ENCODE assay signal across 1 cellular context in the genomic region with DNA sequence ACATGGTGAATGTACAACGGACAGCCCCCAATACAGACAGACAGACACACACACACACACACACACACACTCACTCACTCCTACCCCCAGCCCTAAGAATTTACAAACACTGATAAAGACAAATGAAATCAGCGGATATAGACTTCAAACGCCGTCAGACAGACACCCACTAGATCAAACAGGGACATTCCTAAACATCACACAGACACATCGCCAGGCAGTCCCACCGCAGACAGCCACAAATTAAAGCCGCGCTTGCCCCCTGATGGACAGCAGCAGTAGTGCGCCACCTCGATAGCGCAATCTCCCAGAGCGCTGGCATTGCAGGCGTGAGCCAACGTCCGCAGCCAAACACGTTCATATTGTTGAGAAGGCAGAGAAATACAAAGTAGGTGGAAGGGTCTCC.
TF ChIP-seq lines count a peak whose summit lies in the region.

No MANE protein-coding gene starts in this region.

TF ChIP-seq in K562, 482 proteins besides CTCF, POLR2A, EP300 and RAD21 (continued from another document and continues in another):
- TF ChIP-seq, protein P1, sequence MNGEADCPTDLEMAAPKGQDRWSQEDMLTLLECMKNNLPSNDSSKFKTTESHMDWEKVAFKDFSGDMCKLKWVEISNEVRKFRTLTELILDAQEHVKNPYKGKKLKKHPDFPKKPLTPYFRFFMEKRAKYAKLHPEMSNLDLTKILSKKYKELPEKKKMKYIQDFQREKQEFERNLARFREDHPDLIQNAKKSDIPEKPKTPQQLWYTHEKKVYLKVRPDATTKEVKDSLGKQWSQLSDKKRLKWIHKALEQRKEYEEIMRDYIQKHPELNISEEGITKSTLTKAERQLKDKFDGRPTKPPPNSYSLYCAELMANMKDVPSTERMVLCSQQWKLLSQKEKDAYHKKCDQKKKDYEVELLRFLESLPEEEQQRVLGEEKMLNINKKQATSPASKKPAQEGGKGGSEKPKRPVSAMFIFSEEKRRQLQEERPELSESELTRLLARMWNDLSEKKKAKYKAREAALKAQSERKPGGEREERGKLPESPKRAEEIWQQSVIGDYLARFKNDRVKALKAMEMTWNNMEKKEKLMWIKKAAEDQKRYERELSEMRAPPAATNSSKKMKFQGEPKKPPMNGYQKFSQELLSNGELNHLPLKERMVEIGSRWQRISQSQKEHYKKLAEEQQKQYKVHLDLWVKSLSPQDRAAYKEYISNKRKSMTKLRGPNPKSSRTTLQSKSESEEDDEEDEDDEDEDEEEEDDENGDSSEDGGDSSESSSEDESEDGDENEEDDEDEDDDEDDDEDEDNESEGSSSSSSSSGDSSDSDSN (IDR thresholded peaks at IDR 0.05; ENCODE audit: borderline replicate concordance in 1 of 2, low read depth in 2 of 2, low read length in 2 of 2): no peak
- no peak for TF ChIP-seq FOXP4 (CRISPR knock-in tag; IDR thresholded peaks at IDR 0.05; ENCODE audit: borderline replicate concordance)
- no peak for TF ChIP-seq ATF3 (IDR thresholded peaks at IDR 0.05)
- no peak for TF ChIP-seq ATF3 (CRISPR knock-in tag; conservative IDR thresholded peaks at IDR 0.05)
- peak; percentile 79 for TF ChIP-seq DEAF1 (CRISPR knock-in tag; IDR thresholded peaks at IDR 0.05)
- 0 out of 2 replicates have a peak, but pooled peaks have one; percentile 30 for TF ChIP-seq ZEB2 (IDR thresholded peaks at IDR 0.05)
- TF ChIP-seq KDM4B (IDR thresholded peaks at IDR 0.05; ENCODE audit: borderline replicate concordance in 2 of 2, low read depth in 1 of 2): no peak
- no peak for TF ChIP-seq FOS (IDR thresholded peaks at IDR 0.05; ENCODE audit: extremely low read depth, insufficient read length)
- TF ChIP-seq, protein P2, sequence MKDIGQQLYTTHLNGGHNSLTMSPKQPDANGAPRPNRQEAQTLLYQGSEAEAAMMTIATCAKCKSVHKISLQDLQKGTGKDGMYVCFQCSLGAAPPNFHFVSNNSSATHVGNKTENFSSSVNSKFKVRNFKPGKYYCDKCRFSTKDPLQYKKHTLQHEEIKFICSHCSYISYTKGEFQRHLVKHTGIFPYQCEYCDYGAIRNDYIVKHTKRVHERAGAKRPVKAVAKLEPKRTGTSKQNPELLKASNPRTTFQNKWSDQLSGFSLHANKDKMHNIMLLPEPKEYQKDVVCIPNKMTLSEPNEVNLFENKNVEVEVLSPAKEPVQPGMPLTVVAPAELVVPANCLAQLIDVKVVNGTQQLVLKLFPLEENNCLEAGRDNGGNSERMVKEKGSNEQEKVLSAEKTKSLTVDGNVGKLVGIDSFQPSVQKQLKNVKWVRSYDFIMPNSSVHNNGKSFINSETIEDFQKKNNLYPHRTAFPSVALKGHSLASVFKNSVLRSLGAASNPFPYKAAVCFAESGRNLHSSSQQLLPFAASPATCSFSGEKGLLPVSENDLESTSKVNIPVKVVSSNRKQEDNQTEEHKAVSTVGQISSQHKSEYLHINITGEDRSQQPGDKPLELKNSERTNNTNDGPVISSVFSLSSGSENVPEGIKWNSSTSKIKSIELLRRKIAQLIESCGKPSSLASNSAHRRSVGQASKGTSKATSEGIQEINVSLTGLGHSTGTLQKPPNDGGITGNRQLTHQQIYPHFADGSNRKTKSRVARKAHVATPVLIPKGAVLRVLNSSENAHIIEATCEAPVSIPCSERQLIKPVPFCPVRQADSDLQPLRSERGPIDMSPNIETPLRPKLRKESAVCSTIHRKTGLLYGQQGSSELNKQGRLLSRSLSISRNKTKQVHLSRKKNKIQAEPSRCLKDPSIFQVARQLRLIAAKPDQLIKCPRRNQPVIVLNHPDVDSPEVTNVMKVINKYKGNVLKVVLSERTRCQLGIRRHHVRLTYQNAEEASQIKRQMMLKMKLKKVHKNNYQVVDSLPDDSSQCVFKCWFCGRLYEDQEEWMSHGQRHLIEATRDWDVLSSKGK (CRISPR knock-in tag; IDR thresholded peaks at IDR 0.05): no peak
- no peak for TF ChIP-seq HDAC3 (IDR thresholded peaks at IDR 0.05; ENCODE audit: borderline replicate concordance, partially characterized antibody)
- TF ChIP-seq ZNF449 (CRISPR knock-in tag; IDR thresholded peaks at IDR 0.05): no peak
- TF ChIP-seq ZNF277 (CRISPR knock-in tag; IDR thresholded peaks at IDR 0.05; ENCODE audit: borderline replicate concordance): no peak
- TF ChIP-seq RCOR1 (IDR thresholded peaks at IDR 0.05; ENCODE audit: borderline replicate concordance in 1 of 2, low read depth in 2 of 2, low read length in 2 of 2): peak in 1 of 2 experiments; percentile 67; a peak in 2 of 4 replicates
- TF ChIP-seq SOX6 (IDR thresholded peaks at IDR 0.05): no peak
- no peak for TF ChIP-seq FUS (optimal IDR thresholded peaks at IDR 0.05; ENCODE audit: low read depth, low read length)
- no peak for TF ChIP-seq ELF2 (CRISPR knock-in tag; IDR thresholded peaks at IDR 0.05)
- TF ChIP-seq ZNF695 (CRISPR knock-in tag; IDR thresholded peaks at IDR 0.05): no peak
- no peak for TF ChIP-seq RUNX1 (IDR thresholded peaks at IDR 0.05; ENCODE audit: low read depth)
- no peak for TF ChIP-seq ZKSCAN8 (CRISPR knock-in tag; IDR thresholded peaks at IDR 0.05)
- no peak for TF ChIP-seq CBX5 (IDR thresholded peaks at IDR 0.05; ENCODE audit: borderline replicate concordance, low read depth)
- no peak; the same call in 1 of the 2 replicates for TF ChIP-seq AFF4 (CRISPR knock-in tag; IDR thresholded peaks at IDR 0.05)
- TF ChIP-seq SPI1 (IDR thresholded peaks at IDR 0.05; ENCODE audit: borderline replicate concordance, low read depth, low read length): no peak
- TF ChIP-seq ZNF124 (CRISPR knock-in tag; IDR thresholded peaks at IDR 0.05): no peak
- no peak for TF ChIP-seq SREBF1 (IDR thresholded peaks at IDR 0.05; ENCODE audit: borderline replicate concordance, low read depth, low read length)
- TF ChIP-seq DPF2 (IDR thresholded peaks at IDR 0.05): peak; percentile 27
- no peak for TF ChIP-seq SMAD2 (IDR thresholded peaks at IDR 0.05; ENCODE audit: low read depth, low read length)
- peak; percentile 50; the same call in 1 of the 2 replicates for TF ChIP-seq SP1 (CRISPR knock-in tag; IDR thresholded peaks at IDR 0.05)
- no peak for TF ChIP-seq HNRNPK (IDR thresholded peaks at IDR 0.05; ENCODE audit: low read depth, low read length, poor library complexity, severe bottlenecking)
- TF ChIP-seq SRSF3 (IDR thresholded peaks at IDR 0.05; ENCODE audit: insufficient read depth, low read length): no peak
- no peak for TF ChIP-seq ARID3B (CRISPR knock-in tag; IDR thresholded peaks at IDR 0.05; ENCODE audit: borderline replicate concordance)
- peak; percentile 65; the same call in 1 of the 2 replicates for TF ChIP-seq HLTF (IDR thresholded peaks at IDR 0.05)
- no peak for TF ChIP-seq ZNF121 (CRISPR knock-in tag; conservative IDR thresholded peaks at IDR 0.05)
- no peak; the same call in 1 of the 2 replicates for TF ChIP-seq NCOA1 (IDR thresholded peaks at IDR 0.05; ENCODE audit: low read depth)
- no peak for TF ChIP-seq ZNF354B (CRISPR knock-in tag; IDR thresholded peaks at IDR 0.05)
- TF ChIP-seq ZNF175 (CRISPR knock-in tag; IDR thresholded peaks at IDR 0.05; ENCODE audit: low read depth): no peak
